ENCODE assay signal across 14 cellular contexts in the genomic region with DNA sequence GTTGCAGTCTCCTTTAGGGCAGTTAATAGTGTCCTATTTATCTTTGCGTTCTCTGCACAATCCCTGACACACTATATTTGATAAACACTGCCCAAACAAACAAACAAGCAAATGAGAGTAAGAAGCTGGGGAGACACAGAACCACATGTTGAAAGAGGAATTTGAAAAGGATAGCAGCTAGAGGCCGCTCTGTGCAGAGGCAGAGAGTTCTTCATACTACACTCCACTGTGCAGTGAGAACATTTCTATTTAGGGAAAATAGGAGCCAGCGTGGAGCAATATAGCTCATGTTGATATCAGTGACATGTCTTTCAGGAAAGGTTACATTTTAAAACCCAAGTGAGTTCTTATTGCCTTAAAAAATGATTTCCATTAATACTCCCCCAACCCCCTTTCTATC.
"Had no signal": no experiment of that assay in that cellular context is flagged by ENCODE, and none has a peak within 500 bp of the region (broad histone marks: within the 10 kb centered on the region; RNA-seq: fewer than 3 reads in every experiment).

No MANE protein-coding gene starts in this region.

- H3K27me3 ChIP-seq: gastrocnemius medialis, tibial artery had no signal

- H3K4me1 ChIP-seq: gastrocnemius medialis, lower lobe of right lung had no signal

- ATAC-seq: activated CD8-positive, alpha-beta memory T cell treated with anti-CD3 and anti-CD28 coated beads, Interleukin-2, amount 10 ng/mL, durations not matched to agents 7 days and 5 days; esophagus mucosa; lower lobe of right lung; natural killer cell treated with Interleukin-12 subunit alpha and Interleukin-12 subunit beta and Interleukin-15 and Interleukin-18, amount 100 ng/mL, for 72 hours; stimulated activated naive CD8-positive, alpha-beta T cell treated with anti-CD3 and anti-CD28 coated beads, Interleukin-15, Interleukin-2, amounts not matched to agents 100 U/mL and 50 U/mL, for 24 hours had no signal

- H3K9me3 ChIP-seq: gastrocnemius medialis, lower lobe of right lung, tibial artery had no signal

- H3K4me3 ChIP-seq: gastrocnemius medialis, lower lobe of right lung, tibial artery had no signal

- H3K27ac ChIP-seq: gastrocnemius medialis, lower lobe of right lung had no signal

- DNase-seq: activated B cell treated with CpG ODN at 0.5 μM for 24 hours; activated CD4-positive, alpha-beta memory T cell treated with anti-CD3 and anti-CD28 coated beads, Interleukin-2, amount 10 ng/mL, durations not matched to agents 7 days and 5 days; activated CD4-positive, alpha-beta T cell treated with anti-CD3 and anti-CD28 coated beads for 4 hours; activated CD8-positive, alpha-beta memory T cell treated with anti-CD3 and anti-CD28 coated beads, Interleukin-2, amount 10 ng/mL, durations not matched to agents 7 days and 5 days; effector CD8-positive, alpha-beta T cell; gastrocnemius medialis; lower lobe of right lung; nucleus accumbens; retina; stimulated activated naive CD8-positive, alpha-beta T cell treated with anti-CD3 and anti-CD28 coated beads, Interleukin-15, Interleukin-2, amounts not matched to agents 100 U/mL and 50 U/mL, for 24 hours; substantia nigra; tibial artery had no signal

- H3K36me3 ChIP-seq: gastrocnemius medialis, lower lobe of right lung, tibial artery had no signal
